Comparison of ENCODE assay signal across 18 cellular contexts in genomic region chr15:85598203-85598602, GRCh38.
DNase-seq lines count a peak whose midpoint lies in the region; ATAC-seq, FAIRE-seq and TF ChIP-seq lines count a peak whose summit lies in the region.
"Had no signal": no experiment of that assay in that cellular context is flagged by ENCODE, and none has a peak within 500 bp of the region (broad histone marks: within the 10 kb centered on the region; RNA-seq: fewer than 3 reads in every experiment).

No MANE protein-coding gene starts in this region.

- intact Hi-C loops in activated CD4-positive, alpha-beta memory T cell treated with anti-CD3 and anti-CD28 coated beads for 36 hours (cut with micrococcal nuclease): no loop called here
- intact Hi-C loops in kidney (cut with DNase I): no loop called here

- peaks cover 23% of the 10 kb centered on the region for H3K79me1 ChIP-seq in mesenchymal stem cell (replicated peaks; ENCODE audit: low read length, poor library complexity, severe bottlenecking)

- peak overlapping the region; percentile 48 for H3K27ac Mint-ChIP-seq in activated CD4-positive, alpha-beta memory T cell treated with anti-CD3 and anti-CD28 coated beads for 36 hours
- no peak overlapping the region for H3K27ac Mint-ChIP-seq in activated CD4-positive, alpha-beta memory T cell treated with anti-CD3 and anti-CD28 coated beads, Interleukin-2, amount 10 ng/mL, durations not matched to agents 7 days and 5 days
- peak overlapping the region; percentile 79 for H3K27ac Mint-ChIP-seq in activated naive CD8-positive, alpha-beta T cell treated with anti-CD3 and anti-CD28 coated beads, Interleukin-2, amount 10 ng/mL, durations not matched to agents 7 days and 5 days

- no peak overlapping the region for H3K4ac ChIP-seq in mesenchymal stem cell (ENCODE audit: low read depth in 1 of 2, low read length in 2 of 2)

- H3K9ac ChIP-seq in mesenchymal stem cell (ENCODE audit: low read length) (no peak overlapping the region), skeletal muscle tissue (ENCODE audit: low read depth in 1 of 3, low read length in 3 of 3) (no peak overlapping the region), kidney (ENCODE audit: low read length in 2 of 2) (no peak overlapping the region)

- H3K9me3 ChIP-seq in mesenchymal stem cell (ENCODE audit: control insufficient read depth, low read length) (no peaks in the 10 kb centered on the region), skeletal muscle tissue (ENCODE audit: control insufficient read depth in 3 of 3, low read length in 3 of 3) (no peaks in the 10 kb centered on the region), kidney (ENCODE audit: control insufficient read depth in 1 of 2, low read length in 2 of 2) (no peaks in the 10 kb centered on the region)
- H3K9me3 ChIP-seq: A549 had no signal

- WGBS in mesenchymal stem cell: 84% methylated on average over 4 of the region's 4 CpGs

- no peak for TF ChIP-seq CTCF in kidney (IDR thresholded peaks at IDR 0.05; ENCODE audit: borderline replicate concordance, extremely low read depth, insufficient read depth)

- no peak overlapping the region for H2AFZ ChIP-seq in mesenchymal stem cell (ENCODE audit: low read depth, low read length)

- CTCF ChIA-PET in activated CD4-positive, alpha-beta memory T cell treated with anti-CD3 and anti-CD28 coated beads for 36 hours (lab: Charles Lee): no interaction called here
- CTCF ChIA-PET in activated CD4-positive, alpha-beta memory T cell treated with anti-CD3 and anti-CD28 coated beads, Interleukin-2, amount 10 ng/mL, durations not matched to agents 7 days and 5 days (lab: Charles Lee): no interaction called here

- no peak overlapping the region for H2BK120ac ChIP-seq in mesenchymal stem cell (ENCODE audit: low read depth, low read length)

- no peak overlapping the region for H3K23ac ChIP-seq in mesenchymal stem cell (ENCODE audit: low read length in 2 of 2)

- H3K27ac ChIP-seq in mesenchymal stem cell (ENCODE audit: low read length, poor library complexity, severe bottlenecking) (peak overlapping the region; percentile 33), skeletal muscle tissue (ENCODE audit: low read depth, low read length) (peak overlapping the region; percentile 57), kidney (ENCODE audit: low read depth in 2 of 2, low read length in 2 of 2) (no peak overlapping the region)
- H3K27ac ChIP-seq: A549, foreskin keratinocyte, SK-N-MC had no signal

- ATAC-seq in activated naive CD8-positive, alpha-beta T cell treated with anti-CD3 and anti-CD28 coated beads, Interleukin-2, amount 10 ng/mL, durations not matched to agents 7 days and 5 days (ENCODE audit: low read depth): no peak
- no peak for ATAC-seq in GM18867 (IDR thresholded peaks at IDR 0.05; ENCODE audit: unreplicated experiment)
- no peak for ATAC-seq in GM21619 (IDR thresholded peaks at IDR 0.05; ENCODE audit: unreplicated experiment)
- ATAC-seq: A549, foreskin keratinocyte had no signal

- H4K91ac ChIP-seq in mesenchymal stem cell (ENCODE audit: low read length): no peak overlapping the region

- H3K36me3 ChIP-seq in mesenchymal stem cell (ENCODE audit: control insufficient read depth in 1 of 2, insufficient read depth in 2 of 2, low read depth in 1 of 2, low read length in 2 of 2): peaks cover 2 to 8% of the 10 kb centered on the region in 2 experiments
- H3K36me3 ChIP-seq in skeletal muscle tissue (ENCODE audit: control insufficient read depth in 3 of 3, insufficient read depth in 3 of 3, low read length in 3 of 3): peaks cover 0 to 2% (median 0%) of the 10 kb centered on the region in 3 donors
- H3K36me3 ChIP-seq in kidney (ENCODE audit: control insufficient read depth in 1 of 2, insufficient read depth in 2 of 2, low read length in 2 of 2): peaks cover 0 to 2% of the 10 kb centered on the region in 2 donors

- no peak overlapping the region for H4K8ac ChIP-seq in mesenchymal stem cell (ENCODE audit: low read length)

- H2AK5ac ChIP-seq in mesenchymal stem cell (ENCODE audit: low read length, severe bottlenecking): no peak overlapping the region

- no peak overlapping the region for H3K18ac ChIP-seq in mesenchymal stem cell (ENCODE audit: low read depth in 1 of 2, low read length in 2 of 2)

- no peak overlapping the region for H3K14ac ChIP-seq in mesenchymal stem cell (ENCODE audit: low read length in 2 of 2)

- H3K4me3 ChIP-seq in mesenchymal stem cell (ENCODE audit: insufficient read depth in 1 of 2, low read depth in 1 of 2, low read length in 2 of 2) (no peak overlapping the region), skeletal muscle tissue (ENCODE audit: low read length in 3 of 3) (no peak overlapping the region), kidney (ENCODE audit: low read length in 2 of 2) (no peak overlapping the region)
- H3K4me3 ChIP-seq: A549, SK-N-MC had no signal

- H3K27me3 Mint-ChIP-seq in activated CD4-positive, alpha-beta memory T cell treated with anti-CD3 and anti-CD28 coated beads for 36 hours: no peaks in the 10 kb centered on the region
- H3K27me3 Mint-ChIP-seq in activated CD4-positive, alpha-beta memory T cell treated with anti-CD3 and anti-CD28 coated beads, Interleukin-2, amount 10 ng/mL, durations not matched to agents 7 days and 5 days: no peaks in the 10 kb centered on the region
- no peaks in the 10 kb centered on the region for H3K27me3 Mint-ChIP-seq in activated naive CD8-positive, alpha-beta T cell treated with anti-CD3 and anti-CD28 coated beads, Interleukin-2, amount 10 ng/mL, durations not matched to agents 7 days and 5 days

- FAIRE-seq in kidney (lab: Jason Lieb, UNC): no peak
- FAIRE-seq: A549, H1 had no signal

- peaks cover 18% of the 10 kb centered on the region for H3K36me3 Mint-ChIP-seq in activated CD4-positive, alpha-beta memory T cell treated with anti-CD3 and anti-CD28 coated beads for 36 hours
- peaks cover 29% of the 10 kb centered on the region for H3K36me3 Mint-ChIP-seq in activated CD4-positive, alpha-beta memory T cell treated with anti-CD3 and anti-CD28 coated beads, Interleukin-2, amount 10 ng/mL, durations not matched to agents 7 days and 5 days (ENCODE audit: low read depth)
- H3K36me3 Mint-ChIP-seq in activated naive CD8-positive, alpha-beta T cell treated with anti-CD3 and anti-CD28 coated beads, Interleukin-2, amount 10 ng/mL, durations not matched to agents 7 days and 5 days: peaks cover 35% of the 10 kb centered on the region

- no peak overlapping the region for H3K4me2 ChIP-seq in mesenchymal stem cell (ENCODE audit: low read length, poor library complexity, severe bottlenecking)
- H3K4me2 ChIP-seq: A549 had no signal

- H3K4me1 Mint-ChIP-seq in activated CD4-positive, alpha-beta memory T cell treated with anti-CD3 and anti-CD28 coated beads for 36 hours (ENCODE audit: low read depth): peaks cover 60% of the 10 kb centered on the region
- H3K4me1 Mint-ChIP-seq in activated CD4-positive, alpha-beta memory T cell treated with anti-CD3 and anti-CD28 coated beads, Interleukin-2, amount 10 ng/mL, durations not matched to agents 7 days and 5 days: peaks cover 51% of the 10 kb centered on the region
- H3K4me1 Mint-ChIP-seq in activated naive CD8-positive, alpha-beta T cell treated with anti-CD3 and anti-CD28 coated beads, Interleukin-2, amount 10 ng/mL, durations not matched to agents 7 days and 5 days: peaks cover 30% of the 10 kb centered on the region

- H3K9me3 Mint-ChIP-seq in activated CD4-positive, alpha-beta memory T cell treated with anti-CD3 and anti-CD28 coated beads for 36 hours: no peaks in the 10 kb centered on the region
- H3K9me3 Mint-ChIP-seq in activated CD4-positive, alpha-beta memory T cell treated with anti-CD3 and anti-CD28 coated beads, Interleukin-2, amount 10 ng/mL, durations not matched to agents 7 days and 5 days: no peaks in the 10 kb centered on the region
- no peaks in the 10 kb centered on the region for H3K9me3 Mint-ChIP-seq in activated naive CD8-positive, alpha-beta T cell treated with anti-CD3 and anti-CD28 coated beads, Interleukin-2, amount 10 ng/mL, durations not matched to agents 7 days and 5 days

- DNase-seq in activated CD4-positive, alpha-beta memory T cell treated with anti-CD3 and anti-CD28 coated beads for 36 hours: no peak
- DNase-seq in activated CD4-positive, alpha-beta memory T cell treated with anti-CD3 and anti-CD28 coated beads, Interleukin-2, amount 10 ng/mL, durations not matched to agents 7 days and 5 days: no peak
- no peak for DNase-seq in activated naive CD8-positive, alpha-beta T cell treated with anti-CD3 and anti-CD28 coated beads, Interleukin-2, amount 10 ng/mL, durations not matched to agents 7 days and 5 days
- peak; percentile 72 for DNase-seq in mesenchymal stem cell
- DNase-seq in kidney: no peak
- DNase-seq: activated CD8-positive, alpha-beta memory T cell treated with anti-CD3 and anti-CD28 coated beads, Interleukin-2, amount 50 U/mL, for 48 hours; anterior cingulate cortex; effector CD8-positive, alpha-beta T cell; foreskin keratinocyte; KG1; NCI-H1417; substantia nigra had no signal

- H3K4me1 ChIP-seq in mesenchymal stem cell (ENCODE audit: control insufficient read depth, insufficient read depth, low read depth, low read length): peaks cover 2% of the 10 kb centered on the region
- peaks cover 26 to 32% (median 31%) of the 10 kb centered on the region in 3 donors for H3K4me1 ChIP-seq in skeletal muscle tissue (ENCODE audit: control insufficient read depth in 3 of 3, insufficient read depth in 3 of 3, low read length in 3 of 3)
- H3K4me1 ChIP-seq in kidney (ENCODE audit: control insufficient read depth in 1 of 2, insufficient read depth in 1 of 2, low read depth in 1 of 2, low read length in 2 of 2): peaks cover 2 to 4% of the 10 kb centered on the region in 2 donors
- H3K4me1 ChIP-seq: foreskin keratinocyte had no signal

- POLR2A ChIA-PET in activated CD4-positive, alpha-beta memory T cell treated with anti-CD3 and anti-CD28 coated beads for 36 hours (lab: Charles Lee): no interaction called here
- POLR2A ChIA-PET in activated CD4-positive, alpha-beta memory T cell treated with anti-CD3 and anti-CD28 coated beads, Interleukin-2, amount 10 ng/mL, durations not matched to agents 7 days and 5 days (lab: Charles Lee): interaction anchor here (1.2 kb wide), 1 partner anchor 18 kb away, joined by 3 read pairs; no protein-coding TSS in a partner anchor
- POLR2A ChIA-PET in activated naive CD8-positive, alpha-beta T cell treated with anti-CD3 and anti-CD28 coated beads, Interleukin-2, amount 10 ng/mL, durations not matched to agents 7 days and 5 days (lab: Charles Lee): interaction anchor here (1.1 kb wide), 1 partner anchor 13 kb away, joined by 3 read pairs; no protein-coding TSS in a partner anchor

- H2BK12ac ChIP-seq in mesenchymal stem cell (ENCODE audit: low read length in 2 of 2): no peak overlapping the region

- no peaks in the 10 kb centered on the region for H3K27me3 ChIP-seq in mesenchymal stem cell (ENCODE audit: control insufficient read depth in 1 of 2, insufficient read depth in 1 of 2, low read length in 2 of 2)
- H3K27me3 ChIP-seq in skeletal muscle tissue (ENCODE audit: control insufficient read depth in 3 of 3, insufficient read depth in 3 of 3, low read length in 3 of 3): no peaks in the 10 kb centered on the region
- H3K27me3 ChIP-seq: foreskin keratinocyte had no signal

- no peak overlapping the region for H3K4me3 Mint-ChIP-seq in activated CD4-positive, alpha-beta memory T cell treated with anti-CD3 and anti-CD28 coated beads for 36 hours
- H3K4me3 Mint-ChIP-seq in activated CD4-positive, alpha-beta memory T cell treated with anti-CD3 and anti-CD28 coated beads, Interleukin-2, amount 10 ng/mL, durations not matched to agents 7 days and 5 days: no peak overlapping the region
- no peak overlapping the region for H3K4me3 Mint-ChIP-seq in activated naive CD8-positive, alpha-beta T cell treated with anti-CD3 and anti-CD28 coated beads, Interleukin-2, amount 10 ng/mL, durations not matched to agents 7 days and 5 days

- no peak overlapping the region for H2BK5ac ChIP-seq in mesenchymal stem cell (ENCODE audit: low read depth, low read length, poor library complexity, severe bottlenecking)

- H2BK15ac ChIP-seq in mesenchymal stem cell (ENCODE audit: low read depth, poor library complexity, severe bottlenecking): no peak overlapping the region

Comparison
In these comparisons a context has a peak if more than half of its experiments do, and no peak if none do; other contexts are left out.
1. H3K27ac ChIP-seq: peak in mesenchymal stem cell (single experiment) and skeletal muscle tissue (single experiment); none in kidney (0 of 2).